Comparison of ENCODE assay signal across 1 cellular context in the genomic region with DNA sequence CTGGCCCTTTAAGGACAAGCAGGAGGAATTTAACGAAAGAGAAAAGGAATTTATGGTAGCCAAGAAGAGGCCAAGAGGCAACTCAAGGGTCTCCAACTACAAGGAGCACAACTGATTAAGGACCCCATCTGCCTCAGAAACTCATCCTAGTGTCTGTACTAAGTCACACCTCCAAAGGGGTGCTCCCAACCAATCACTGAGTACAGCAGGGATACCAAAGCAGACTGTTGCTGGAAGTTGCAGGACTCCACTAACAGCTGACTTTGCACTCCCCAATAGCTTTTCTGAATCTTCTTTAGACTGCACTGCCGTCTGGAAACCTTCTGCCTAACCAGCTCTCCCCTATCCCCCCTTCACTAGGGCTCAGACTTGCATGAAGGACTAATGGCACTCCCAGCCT.
TF ChIP-seq lines count a peak whose summit lies in the region.

No MANE protein-coding gene starts in this region.

TF ChIP-seq in SK-N-SH, 30 proteins besides CTCF, POLR2A, EP300 and RAD21:
- TF ChIP-seq, protein P1, sequence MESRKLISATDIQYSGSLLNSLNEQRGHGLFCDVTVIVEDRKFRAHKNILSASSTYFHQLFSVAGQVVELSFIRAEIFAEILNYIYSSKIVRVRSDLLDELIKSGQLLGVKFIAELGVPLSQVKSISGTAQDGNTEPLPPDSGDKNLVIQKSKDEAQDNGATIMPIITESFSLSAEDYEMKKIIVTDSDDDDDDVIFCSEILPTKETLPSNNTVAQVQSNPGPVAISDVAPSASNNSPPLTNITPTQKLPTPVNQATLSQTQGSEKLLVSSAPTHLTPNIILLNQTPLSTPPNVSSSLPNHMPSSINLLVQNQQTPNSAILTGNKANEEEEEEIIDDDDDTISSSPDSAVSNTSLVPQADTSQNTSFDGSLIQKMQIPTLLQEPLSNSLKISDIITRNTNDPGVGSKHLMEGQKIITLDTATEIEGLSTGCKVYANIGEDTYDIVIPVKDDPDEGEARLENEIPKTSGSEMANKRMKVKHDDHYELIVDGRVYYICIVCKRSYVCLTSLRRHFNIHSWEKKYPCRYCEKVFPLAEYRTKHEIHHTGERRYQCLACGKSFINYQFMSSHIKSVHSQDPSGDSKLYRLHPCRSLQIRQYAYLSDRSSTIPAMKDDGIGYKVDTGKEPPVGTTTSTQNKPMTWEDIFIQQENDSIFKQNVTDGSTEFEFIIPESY (IDR thresholded peaks at IDR 0.05; ENCODE audit: borderline replicate concordance, low read depth) = no peak
- TF ChIP-seq RCOR1 (IDR thresholded peaks at IDR 0.05; ENCODE audit: low read length) (no peak), JUND (IDR thresholded peaks at IDR 0.05) (no peak), FOSL2 (IDR thresholded peaks at IDR 0.05; ENCODE audit: borderline replicate concordance, low read depth) (no peak), TAF1 (IDR thresholded peaks at IDR 0.05; ENCODE audit: borderline replicate concordance, low read depth, low read length) (no peak), GATA2 (CRISPR knock-in tag; IDR thresholded peaks at IDR 0.05) (no peak), SMC3 (IDR thresholded peaks at IDR 0.05; ENCODE audit: low read depth, low read length) (no peak), CHD2 (IDR thresholded peaks at IDR 0.05; ENCODE audit: low read length, partially characterized antibody) (no peak), TCF12 (IDR thresholded peaks at IDR 0.05) (no peak), GABPA (IDR thresholded peaks at IDR 0.05; ENCODE audit: low read depth) (no peak), FOXJ3 (CRISPR knock-in tag; IDR thresholded peaks at IDR 0.05) (no peak), EZH2phosphoT487 (IDR thresholded peaks at IDR 0.05; ENCODE audit: borderline replicate concordance, low read depth) (no peak)
- TF ChIP-seq, protein P2, sequence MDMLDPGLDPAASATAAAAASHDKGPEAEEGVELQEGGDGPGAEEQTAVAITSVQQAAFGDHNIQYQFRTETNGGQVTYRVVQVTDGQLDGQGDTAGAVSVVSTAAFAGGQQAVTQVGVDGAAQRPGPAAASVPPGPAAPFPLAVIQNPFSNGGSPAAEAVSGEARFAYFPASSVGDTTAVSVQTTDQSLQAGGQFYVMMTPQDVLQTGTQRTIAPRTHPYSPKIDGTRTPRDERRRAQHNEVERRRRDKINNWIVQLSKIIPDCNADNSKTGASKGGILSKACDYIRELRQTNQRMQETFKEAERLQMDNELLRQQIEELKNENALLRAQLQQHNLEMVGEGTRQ (IDR thresholded peaks at IDR 0.05; ENCODE audit: borderline replicate concordance, low read depth, low read length) = no peak
- TF ChIP-seq, protein P3, sequence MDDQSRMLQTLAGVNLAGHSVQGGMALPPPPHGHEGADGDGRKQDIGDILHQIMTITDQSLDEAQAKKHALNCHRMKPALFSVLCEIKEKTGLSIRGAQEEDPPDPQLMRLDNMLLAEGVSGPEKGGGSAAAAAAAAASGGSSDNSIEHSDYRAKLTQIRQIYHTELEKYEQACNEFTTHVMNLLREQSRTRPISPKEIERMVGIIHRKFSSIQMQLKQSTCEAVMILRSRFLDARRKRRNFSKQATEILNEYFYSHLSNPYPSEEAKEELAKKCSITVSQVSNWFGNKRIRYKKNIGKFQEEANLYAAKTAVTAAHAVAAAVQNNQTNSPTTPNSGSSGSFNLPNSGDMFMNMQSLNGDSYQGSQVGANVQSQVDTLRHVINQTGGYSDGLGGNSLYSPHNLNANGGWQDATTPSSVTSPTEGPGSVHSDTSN (IDR thresholded peaks at IDR 0.05) = no peak
- TF ChIP-seq, protein P4, sequence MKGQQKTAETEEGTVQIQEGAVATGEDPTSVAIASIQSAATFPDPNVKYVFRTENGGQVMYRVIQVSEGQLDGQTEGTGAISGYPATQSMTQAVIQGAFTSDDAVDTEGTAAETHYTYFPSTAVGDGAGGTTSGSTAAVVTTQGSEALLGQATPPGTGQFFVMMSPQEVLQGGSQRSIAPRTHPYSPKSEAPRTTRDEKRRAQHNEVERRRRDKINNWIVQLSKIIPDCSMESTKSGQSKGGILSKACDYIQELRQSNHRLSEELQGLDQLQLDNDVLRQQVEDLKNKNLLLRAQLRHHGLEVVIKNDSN (IDR thresholded peaks at IDR 0.05; ENCODE audit: borderline replicate concordance, low read depth) = no peak
